Comparison of ENCODE assay signal across 8 cellular contexts in genomic region chr3:66306991-66307390, GRCh38.
DNase-seq lines count a peak whose midpoint lies in the region; ATAC-seq and FAIRE-seq lines count a peak whose summit lies in the region.
"Not testable (repeated sequence)": the region's sequence is repeated elsewhere in the genome, so short reads cannot be mapped to it uniquely, and the experiment has no call there.

No MANE protein-coding gene starts in this region.

- peaks cover 0 to 52% (median 24%) of the 10 kb centered on the region in 4 donors for H3K4me1 Mint-ChIP-seq in CD4-positive, CD25-positive, alpha-beta regulatory T cell
- peaks cover 49% of the 10 kb centered on the region for H3K4me1 Mint-ChIP-seq in T-helper 17 cell
- H3K4me1 Mint-ChIP-seq in activated CD4-positive, alpha-beta memory T cell treated with anti-CD3 and anti-CD28 coated beads, Interleukin-2, amount 10 ng/mL, durations not matched to agents 7 days and 5 days: peaks cover 38% of the 10 kb centered on the region
- peaks cover 32% of the 10 kb centered on the region for H3K4me1 Mint-ChIP-seq in activated T-cell treated with anti-CD3 and anti-CD28 coated beads, Interleukin-2, amount 50 U/mL, for 4 hours (ENCODE audit: low read depth)
- peaks cover 32% of the 10 kb centered on the region for H3K4me1 Mint-ChIP-seq in activated naive CD4-positive, alpha-beta T cell treated with anti-CD3 and anti-CD28 coated beads, Interleukin-2, amount 50 U/mL, for 24 hours
- H3K4me1 Mint-ChIP-seq in immature natural killer cell: not testable (repeated sequence)

- DNase-seq in CD4-positive, CD25-positive, alpha-beta regulatory T cell: peak in 2 of 3 donors; percentile 55 to 65
- DNase-seq in Jurkat, Clone E6-1 (ENCODE audit: low read depth, low spot score): peak; percentile 73
- DNase-seq in T-helper 17 cell; activated CD4-positive, alpha-beta memory T cell treated with anti-CD3 and anti-CD28 coated beads, Interleukin-2, amount 10 ng/mL, durations not matched to agents 7 days and 5 days; activated T-cell treated with anti-CD3 and anti-CD28 coated beads, Interleukin-2, amount 50 U/mL, for 4 hours: not testable (repeated sequence)
- DNase-seq in immature natural killer cell (peak; percentile 74 to 80 (median 79)), small intestine (peak; percentile 6)

- not testable (repeated sequence) for H3K36me3 ChIP-seq in CD4-positive, CD25-positive, alpha-beta regulatory T cell (ENCODE audit: control insufficient read depth, insufficient read depth, low read length); small intestine (ENCODE audit: control insufficient read depth in 2 of 2, insufficient read depth in 2 of 2, low read length in 2 of 2)

- H3K27ac ChIP-seq in CD4-positive, CD25-positive, alpha-beta regulatory T cell (ENCODE audit: insufficient read depth, low read length, poor library complexity, severe bottlenecking): peak overlapping the region; percentile 71
- not testable (repeated sequence) for H3K27ac ChIP-seq in small intestine (ENCODE audit: low read depth in 1 of 2, low read length in 1 of 2)

- CTCF ChIA-PET in activated CD4-positive, alpha-beta memory T cell treated with anti-CD3 and anti-CD28 coated beads, Interleukin-2, amount 10 ng/mL, durations not matched to agents 7 days and 5 days (lab: Charles Lee): not testable (repeated sequence)

- H3K4me3 Mint-ChIP-seq in CD4-positive, CD25-positive, alpha-beta regulatory T cell: peak overlapping the region in 3 of 4 donors; percentile 7 to 61 (median 11)
- H3K4me3 Mint-ChIP-seq in T-helper 17 cell: peak overlapping the region; percentile 15
- H3K4me3 Mint-ChIP-seq in activated CD4-positive, alpha-beta memory T cell treated with anti-CD3 and anti-CD28 coated beads, Interleukin-2, amount 10 ng/mL, durations not matched to agents 7 days and 5 days: peak overlapping the region; percentile 24
- H3K4me3 Mint-ChIP-seq in activated T-cell treated with anti-CD3 and anti-CD28 coated beads, Interleukin-2, amount 50 U/mL, for 4 hours: peak overlapping the region; percentile 17
- peak overlapping the region; percentile 9 for H3K4me3 Mint-ChIP-seq in activated naive CD4-positive, alpha-beta T cell treated with anti-CD3 and anti-CD28 coated beads, Interleukin-2, amount 50 U/mL, for 24 hours
- H3K4me3 Mint-ChIP-seq in immature natural killer cell: peak overlapping the region in 4 of 5 donors; percentile 61 to 68 (median 64)

- not testable (repeated sequence) for H3K36me3 Mint-ChIP-seq in CD4-positive, CD25-positive, alpha-beta regulatory T cell; T-helper 17 cell (ENCODE audit: low read depth)
- peaks cover 19% of the 10 kb centered on the region for H3K36me3 Mint-ChIP-seq in activated CD4-positive, alpha-beta memory T cell treated with anti-CD3 and anti-CD28 coated beads, Interleukin-2, amount 10 ng/mL, durations not matched to agents 7 days and 5 days (ENCODE audit: low read depth)
- H3K36me3 Mint-ChIP-seq in activated T-cell treated with anti-CD3 and anti-CD28 coated beads, Interleukin-2, amount 50 U/mL, for 4 hours (ENCODE audit: insufficient read depth): peaks cover 18% of the 10 kb centered on the region
- peaks cover 25% of the 10 kb centered on the region for H3K36me3 Mint-ChIP-seq in activated naive CD4-positive, alpha-beta T cell treated with anti-CD3 and anti-CD28 coated beads, Interleukin-2, amount 50 U/mL, for 24 hours
- H3K36me3 Mint-ChIP-seq in immature natural killer cell: peaks cover 0 to 10% (median 4%) of the 10 kb centered on the region in 3 donors

- H3K9me3 Mint-ChIP-seq in CD4-positive, CD25-positive, alpha-beta regulatory T cell; activated CD4-positive, alpha-beta memory T cell treated with anti-CD3 and anti-CD28 coated beads, Interleukin-2, amount 10 ng/mL, durations not matched to agents 7 days and 5 days; activated T-cell treated with anti-CD3 and anti-CD28 coated beads, Interleukin-2, amount 50 U/mL, for 4 hours; activated naive CD4-positive, alpha-beta T cell treated with anti-CD3 and anti-CD28 coated beads, Interleukin-2, amount 50 U/mL, for 24 hours; immature natural killer cell: not testable (repeated sequence)

- not testable (repeated sequence) for ATAC-seq in CD4-positive, CD25-positive, alpha-beta regulatory T cell (ENCODE audit: low read depth in 2 of 2); T-helper 17 cell; activated T-cell treated with anti-CD3 and anti-CD28 coated beads, Interleukin-2, amount 50 U/mL, for 4 hours

- peak overlapping the region in 2 of 3 donors; percentile 93 to 100 for H3K27ac Mint-ChIP-seq in CD4-positive, CD25-positive, alpha-beta regulatory T cell
- H3K27ac Mint-ChIP-seq in T-helper 17 cell; activated naive CD4-positive, alpha-beta T cell treated with anti-CD3 and anti-CD28 coated beads, Interleukin-2, amount 50 U/mL, for 24 hours; immature natural killer cell: not testable (repeated sequence)
- H3K27ac Mint-ChIP-seq in activated CD4-positive, alpha-beta memory T cell treated with anti-CD3 and anti-CD28 coated beads, Interleukin-2, amount 10 ng/mL, durations not matched to agents 7 days and 5 days: peak overlapping the region; percentile 58

- H3K27me3 ChIP-seq in CD4-positive, CD25-positive, alpha-beta regulatory T cell (ENCODE audit: control insufficient read depth, insufficient read depth, low read length); small intestine (ENCODE audit: control insufficient read depth in 2 of 2, insufficient read depth in 2 of 2, low read length in 2 of 2): not testable (repeated sequence)

- FAIRE-seq in small intestine (lab: Jason Lieb, UNC): not testable (repeated sequence)

- POLR2A ChIA-PET in activated CD4-positive, alpha-beta memory T cell treated with anti-CD3 and anti-CD28 coated beads, Interleukin-2, amount 10 ng/mL, durations not matched to agents 7 days and 5 days (lab: Charles Lee): not testable (repeated sequence)

- 69 to 75% (median 73%) methylated on average over 4 of the region's 4 CpGs for WGBS in small intestine, 3 donors

- not testable (repeated sequence) for H3K4me3 ChIP-seq in CD4-positive, CD25-positive, alpha-beta regulatory T cell (ENCODE audit: low read depth, low read length); Jurkat, Clone E6-1 (ENCODE audit: low read length); small intestine (ENCODE audit: low read depth in 1 of 2, low read length in 2 of 2)

- peaks cover 55% of the 10 kb centered on the region for H3K4me1 ChIP-seq in CD4-positive, CD25-positive, alpha-beta regulatory T cell (ENCODE audit: control insufficient read depth, insufficient read depth, low read length, poor library complexity, severe bottlenecking)
- not testable (repeated sequence) for H3K4me1 ChIP-seq in small intestine (ENCODE audit: control insufficient read depth in 2 of 2, insufficient read depth in 1 of 2, low read depth in 1 of 2, low read length in 1 of 2)

- not testable (repeated sequence) for H3K27me3 Mint-ChIP-seq in CD4-positive, CD25-positive, alpha-beta regulatory T cell; T-helper 17 cell; activated CD4-positive, alpha-beta memory T cell treated with anti-CD3 and anti-CD28 coated beads, Interleukin-2, amount 10 ng/mL, durations not matched to agents 7 days and 5 days; activated T-cell treated with anti-CD3 and anti-CD28 coated beads, Interleukin-2, amount 50 U/mL, for 4 hours (ENCODE audit: low read depth); activated naive CD4-positive, alpha-beta T cell treated with anti-CD3 and anti-CD28 coated beads, Interleukin-2, amount 50 U/mL, for 24 hours
- H3K27me3 Mint-ChIP-seq in immature natural killer cell (ENCODE audit: low read depth in 3 of 3): peaks cover 15 to 33% (median 31%) of the 10 kb centered on the region in 3 donors

- H3K9me3 ChIP-seq in CD4-positive, CD25-positive, alpha-beta regulatory T cell (ENCODE audit: control insufficient read depth in 2 of 2, low read length in 2 of 2); T-helper 17 cell (ENCODE audit: control insufficient read depth, low read length, poor library complexity, severe bottlenecking); small intestine (ENCODE audit: control insufficient read depth, low read depth): not testable (repeated sequence)

Comparison
In these comparisons a context has a peak if more than half of its experiments do, and no peak if none do; other contexts are left out.
1. H3K4me3 Mint-ChIP-seq: peak in every context shown above with its lines; median percentile 64 in immature natural killer cell; 24 in activated CD4-positive, alpha-beta memory T cell treated with anti-CD3 and anti-CD28 coated beads, Interleukin-2, amount 10 ng/mL, durations not matched to agents 7 days and 5 days; 17 in activated T-cell treated with anti-CD3 and anti-CD28 coated beads, Interleukin-2, amount 50 U/mL, for 4 hours; 15 in T-helper 17 cell; 11 in CD4-positive, CD25-positive, alpha-beta regulatory T cell; 9 in activated naive CD4-positive, alpha-beta T cell treated with anti-CD3 and anti-CD28 coated beads, Interleukin-2, amount 50 U/mL, for 24 hours.